In the genomic region with DNA sequence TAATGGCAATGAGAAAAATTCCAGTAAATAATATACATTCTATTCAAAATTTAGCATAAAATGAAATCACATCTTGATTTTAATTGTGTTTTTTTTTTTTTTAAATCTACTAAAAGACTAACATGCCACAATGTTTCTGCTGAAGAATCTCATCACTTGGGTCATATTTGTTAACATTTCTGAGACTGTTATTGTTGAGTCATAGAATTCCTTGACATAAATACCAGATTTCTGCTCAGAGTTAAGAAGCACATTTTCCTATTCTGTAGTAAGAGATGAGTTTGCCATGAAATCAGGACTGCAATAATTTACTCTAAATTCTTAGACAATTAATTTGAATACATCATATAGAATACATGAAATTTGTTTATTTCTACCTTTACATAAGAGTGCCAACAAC, we compare ENCODE assay signal across 28 cellular contexts.
DNase-seq lines count a peak whose midpoint lies in the region; TF ChIP-seq lines count a peak whose summit lies in the region.
"Had no signal": no experiment of that assay in that cellular context is flagged by ENCODE, and none has a peak within 500 bp of the region (broad histone marks: within the 10 kb centered on the region; RNA-seq: fewer than 3 reads in every experiment).

No MANE protein-coding gene starts in this region.

- intact Hi-C loops in ascending aorta (cut with DNase I): no loop called here

- no peak overlapping the region for H4K8ac ChIP-seq in mesendoderm (ENCODE audit: low read depth, low read length)

- H3K4me3 ChIP-seq in fibroblast of pulmonary artery (replicated peaks; ENCODE audit: low read depth, low read length) (no peak overlapping the region), ascending aorta (no peak overlapping the region), mesendoderm (ENCODE audit: low read length) (no peak overlapping the region)
- H3K4me3 ChIP-seq: dorsolateral prefrontal cortex, esophagus squamous epithelium, left ventricle myocardium inferior, tibial nerve had no signal

- no peak overlapping the region for H4K5ac ChIP-seq in mesendoderm (ENCODE audit: low read length)

- no peak overlapping the region for H3K9ac ChIP-seq in mesendoderm (ENCODE audit: low read length)
- H3K9ac ChIP-seq: SK-N-SH had no signal

- H3K27ac ChIP-seq in ascending aorta (no peak overlapping the region), mesendoderm (ENCODE audit: low read depth, low read length) (no peak overlapping the region)
- H3K27ac ChIP-seq: dorsolateral prefrontal cortex, esophagus squamous epithelium, HL-60, left ventricle myocardium inferior, tibial nerve had no signal

- H2BK5ac ChIP-seq in mesendoderm (ENCODE audit: low read length): no peak overlapping the region

- no peak overlapping the region for H3K4ac ChIP-seq in mesendoderm (ENCODE audit: low read depth, low read length)

- H3K79me1 ChIP-seq in mesendoderm (ENCODE audit: low read length): no peaks in the 10 kb centered on the region

- H3K4me1 ChIP-seq in ascending aorta: no peaks in the 10 kb centered on the region
- no peaks in the 10 kb centered on the region for H3K4me1 ChIP-seq in mesendoderm (ENCODE audit: control insufficient read depth, low read depth, low read length)
- H3K4me1 ChIP-seq: left ventricle myocardium inferior had no signal

- TF ChIP-seq CTCF in fibroblast of pulmonary artery (IDR thresholded peaks at IDR 0.05; ENCODE audit: low read length, missing control alignments): no peak
- TF ChIP-seq CTCF in ascending aorta (IDR thresholded peaks at IDR 0.05): no peak

- no peak overlapping the region for H2BK15ac ChIP-seq in mesendoderm (replicated peaks; ENCODE audit: low read depth)

- DNase-seq in ELR (ENCODE audit: low read depth) (peak; percentile 60), astrocyte of the hippocampus (ENCODE audit: low read depth, low spot score) (peak; percentile 23), fibroblast of pulmonary artery (ENCODE audit: low read depth) (peak; percentile 35), ascending aorta (ENCODE audit: low spot score in 2 of 2) (no peak), mesendoderm (no peak), NCI-H82 (lab: John Stamatoyannopoulos, UW) (no peak), NCI-H1105 (lab: John Stamatoyannopoulos, UW) (no peak)
- DNase-seq: activated B cell treated with CpG ODN at 0.5 μM for 24 hours; activated CD4-positive, alpha-beta T cell treated with anti-CD3 and anti-CD28 coated beads, Interleukin-2, amount 10 ng/mL, durations not matched to agents 7 days and 5 days; activated gamma-delta T cell treated with Interleukin-2 at 50 U/mL for 16 hours; activated T-cell treated with anti-CD3 and anti-CD28 coated beads, Interleukin-2, amount 50 U/mL, for 4 hours; CD4-positive, CD25-positive, alpha-beta regulatory T cell; cerebellar nuclear complex; DND-41; dorsolateral prefrontal cortex; esophagus squamous epithelium; head of caudate nucleus; islet precursor cell; left ventricle myocardium inferior; NCI-H1436; NCI-H2081 treated with DMSO at 0.1 percent for 48 hours; NCI-H2227 treated with DMSO at 0.1 percent for 48 hours; NCI-H526 treated with DMSO at 0.1 percent for 48 hours; PC-3; SK-N-SH; stimulated activated CD4-positive, alpha-beta T cell treated with anti-CD3 and anti-CD28 coated beads, Interleukin-2, amount 100 ng/mL, for 48 hours had no signal

- no peak overlapping the region for H3K18ac ChIP-seq in mesendoderm (ENCODE audit: low read length)

- no peaks in the 10 kb centered on the region for H3K9me3 ChIP-seq in ascending aorta
- H3K9me3 ChIP-seq: esophagus squamous epithelium, left ventricle myocardium inferior, SK-N-SH, tibial nerve had no signal

- no peaks in the 10 kb centered on the region for H3K79me2 ChIP-seq in mesendoderm (ENCODE audit: control insufficient read depth, insufficient read depth, low read length)

- no peaks in the 10 kb centered on the region for H3K27me3 ChIP-seq in ascending aorta
- no peaks in the 10 kb centered on the region for H3K27me3 ChIP-seq in mesendoderm (ENCODE audit: insufficient read depth, low read length, poor library complexity)
- H3K27me3 ChIP-seq: dorsolateral prefrontal cortex, esophagus squamous epithelium, tibial nerve had no signal

- H2AK5ac ChIP-seq in mesendoderm (ENCODE audit: low read length): no peak overlapping the region

- H3K36me3 ChIP-seq in ascending aorta (no peaks in the 10 kb centered on the region), mesendoderm (ENCODE audit: control insufficient read depth, insufficient read depth, low read length) (no peaks in the 10 kb centered on the region)
- H3K36me3 ChIP-seq: esophagus squamous epithelium, left ventricle myocardium inferior, tibial nerve had no signal

- H3K4me2 ChIP-seq in mesendoderm (ENCODE audit: low read length): no peak overlapping the region
- H3K4me2 ChIP-seq: SK-N-SH had no signal

- no peak overlapping the region for H3K56ac ChIP-seq in mesendoderm (ENCODE audit: low read length)

- no peak overlapping the region for H3K23ac ChIP-seq in mesendoderm (ENCODE audit: low read length)

- H2BK120ac ChIP-seq in mesendoderm (ENCODE audit: low read depth, low read length): no peak overlapping the region

Comparison
In these comparisons a context has a peak if more than half of its experiments do, and no peak if none do; other contexts are left out.
1. DNase-seq: peak in ELR (single experiment), astrocyte of the hippocampus (single experiment) and fibroblast of pulmonary artery (single experiment); none in ascending aorta (0 of 2), mesendoderm (single experiment), NCI-H82 (single experiment) and NCI-H1105 (single experiment).